In the genomic region with DNA sequence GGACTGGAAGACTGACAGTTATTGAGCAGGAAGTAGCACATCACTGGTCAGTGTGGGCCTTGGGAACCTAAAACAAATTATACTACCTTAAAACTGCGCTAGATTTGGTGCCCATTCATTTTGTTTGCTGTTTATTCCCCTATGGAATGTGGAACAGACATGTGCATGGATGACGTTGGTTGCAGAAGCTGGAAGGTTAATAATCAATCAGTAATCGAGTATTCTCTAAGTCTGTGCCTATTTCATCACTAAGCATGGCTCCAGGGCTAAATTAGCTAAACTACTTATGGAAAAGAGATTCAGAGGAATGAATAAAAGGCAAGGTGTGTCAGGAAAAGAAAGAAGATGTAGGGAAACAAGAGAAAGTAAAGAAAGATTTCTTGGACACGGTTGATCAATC, we compare ENCODE assay signal across 21 cellular contexts. TPM values are rescaled to one million over a fixed set of nuclear protein-coding genes. Genes with fewer than 3 reads are reported as not detected.
DNase-seq lines count a peak whose midpoint lies in the region; ATAC-seq and TF ChIP-seq lines count a peak whose summit lies in the region.
"Had no signal": no experiment of that assay in that cellular context is flagged by ENCODE, and none has a peak within 500 bp of the region (broad histone marks: within the 10 kb centered on the region; RNA-seq: fewer than 3 reads in every experiment).

No MANE protein-coding gene starts in this region.

- TF ChIP-seq CTCF in epithelial cell of esophagus (IDR thresholded peaks at IDR 0.05; ENCODE audit: insufficient read depth, low read depth, low read length, missing control alignments) (no peak), epithelial cell of proximal tubule (conservative IDR thresholded peaks at IDR 0.05; ENCODE audit: low read depth, low read length) (no peak), kidney epithelial cell (IDR thresholded peaks at IDR 0.05; ENCODE audit: insufficient read depth, low read length, poor library complexity, severe bottlenecking) (no peak), body of pancreas (IDR thresholded peaks at IDR 0.05) (no peak)

- no peak overlapping the region for H3K27ac ChIP-seq in body of pancreas

- no peaks in the 10 kb centered on the region for H3K9me3 ChIP-seq in body of pancreas

- WGBS in body of pancreas, 2 donors, result 62 to 78% methylated on average over 4 of the region's 4 CpGs

- intact Hi-C loops in body of pancreas (cut with DNase I), result no loop called here

- no peak overlapping the region for H3K4me3 ChIP-seq in epithelial cell of esophagus (ENCODE audit: low read length)
- no peak overlapping the region for H3K4me3 ChIP-seq in epithelial cell of proximal tubule (ENCODE audit: low read depth, low read length)
- H3K4me3 ChIP-seq in kidney epithelial cell (ENCODE audit: low read depth, low read length), result no peak overlapping the region
- H3K4me3 ChIP-seq in body of pancreas, result no peak overlapping the region
- H3K4me3 ChIP-seq: GM23338 had no signal

- DNase-seq in epithelial cell of esophagus (ENCODE audit: low read depth), result peak; percentile 13
- DNase-seq in epithelial cell of proximal tubule (ENCODE audit: low read depth), result peak; percentile 47
- DNase-seq in kidney epithelial cell (ENCODE audit: low read depth), result peak; percentile 5
- peak; percentile 87 for DNase-seq in renal cortical epithelial cell (ENCODE audit: low read depth)
- no peak for DNase-seq in inferior parietal cortex (ENCODE audit: extremely low spot score)
- no peak for DNase-seq in body of pancreas
- DNase-seq in T-helper 1 cell, result no peak
- DNase-seq: C1 segment of cervical spinal cord; Calu3; CD4-positive, alpha-beta memory T cell; COR-L47; DMS53; DMS79 treated with DMSO at 0.1 percent for 48 hours; GF-D8; H9 had no signal

- ATAC-seq in body of pancreas (no peak), GM21526 (IDR thresholded peaks at IDR 0.05; ENCODE audit: low FRiP score, unreplicated experiment) (no peak)
- ATAC-seq: GM23338, HCT116 had no signal

- H3K36me3 ChIP-seq in kidney epithelial cell (ENCODE audit: control insufficient read depth, insufficient read depth, low read length) (no peaks in the 10 kb centered on the region), body of pancreas (replicated peaks in 1 of 2; ENCODE audit: insufficient read depth in 1 of 2, low read depth in 2 of 2) (no peaks in the 10 kb centered on the region)

- no peak for TF ChIP-seq POLR2A in body of pancreas (IDR thresholded peaks at IDR 0.05)

- H3K4me1 ChIP-seq in body of pancreas, result peaks cover 18% of the 10 kb centered on the region

- H3K27me3 ChIP-seq in kidney epithelial cell (ENCODE audit: control insufficient read depth, insufficient read depth, low read length) (no peaks in the 10 kb centered on the region), body of pancreas (no peaks in the 10 kb centered on the region)

RNA-seq across cellular contexts. Expression of a gene that starts 33.5 kb away (rescaled TPM):
- total RNA-seq in epithelial cell of proximal tubule (not detected in 2 replicates), kidney epithelial cell (not detected in 2 replicates), renal cortical epithelial cell (not detected in 2 replicates), body of pancreas (10 to 100 TPM; 25.4 to 57.1 TPM)
- total RNA-seq: A172; A673; Calu3; CD4-positive, alpha-beta memory T cell; G401; GM23338; H9 had no signal

Comparison
In these comparisons a context has a peak if more than half of its experiments do, and no peak if none do; other contexts are left out.
1. DNase-seq: peak in epithelial cell of esophagus (single experiment), epithelial cell of proximal tubule (single experiment), kidney epithelial cell (single experiment) and renal cortical epithelial cell (single experiment); none in inferior parietal cortex (single experiment), body of pancreas (0 of 4) and T-helper 1 cell (0 of 5).
2. RNA of a gene that starts 33.5 kb away (total RNA-seq): 25.4 to 57.1 TPM in body of pancreas; not detected in epithelial cell of proximal tubule, not detected in kidney epithelial cell and not detected in renal cortical epithelial cell; every median in the first group is over 10 times any median in the second.